In the genomic region with DNA sequence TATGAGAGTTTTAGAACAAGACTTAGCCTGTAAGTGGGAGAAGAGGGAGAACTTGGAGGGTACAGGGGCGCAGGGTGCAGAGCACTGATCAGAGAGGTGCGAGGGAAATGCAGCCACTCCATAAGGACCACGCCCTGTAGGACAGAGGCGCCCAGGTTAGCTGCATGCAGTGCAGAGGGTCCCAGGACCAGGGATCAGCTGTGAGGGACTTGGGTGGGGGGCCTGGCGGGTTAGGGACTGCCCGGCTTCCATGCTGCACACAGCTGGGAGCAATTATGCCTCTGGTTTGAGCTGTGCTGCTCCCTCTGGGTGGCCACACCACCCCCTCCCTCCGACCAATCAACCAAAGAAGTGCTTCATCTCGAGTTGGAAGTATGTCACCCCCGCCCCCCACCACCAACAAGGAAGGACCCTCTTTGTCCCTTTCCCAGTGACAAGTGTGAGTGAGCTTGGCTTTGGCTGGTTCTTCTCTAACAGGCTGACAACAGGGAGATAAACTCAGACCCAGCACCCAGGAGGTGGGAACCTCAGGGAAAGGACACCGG, we compare ENCODE assay signal across 17 cellular contexts.
"Had no signal": no experiment of that assay in that cellular context is flagged by ENCODE, and none has a peak within 500 bp of the region (broad histone marks: within the 10 kb centered on the region; RNA-seq: fewer than 3 reads in every experiment).

No MANE protein-coding gene starts in this region.

- H3K4me1 ChIP-seq: spleen had no signal

- H3K4me1 Mint-ChIP-seq: activated B cell treated with CpG ODN at 0.5 μM for 24 hours; activated CD4-positive, alpha-beta memory T cell treated with anti-CD3 and anti-CD28 coated beads, Interleukin-2, amount 10 ng/mL, durations not matched to agents 7 days and 5 days; stimulated activated memory B cell treated with anti-CD40 and anti-IgM and Interleukin-4, amounts not matched to agents 10 μg/mL and 1 μg/mL and 100 μg/mL, for 72 hours; T-cell had no signal

- H3K27ac ChIP-seq: epithelial cell of prostate, left ventricle myocardium inferior had no signal

- H3K4me3 ChIP-seq: left ventricle myocardium inferior, spleen had no signal

- DNase-seq: activated B cell treated with CpG ODN at 0.5 μM for 24 hours; activated CD4-positive, alpha-beta memory T cell treated with anti-CD3 and anti-CD28 coated beads, Interleukin-2, amount 10 ng/mL, durations not matched to agents 7 days and 5 days; activated CD4-positive, alpha-beta T cell treated with anti-CD3 and anti-CD28 coated beads for 4 hours; activated CD8-positive, alpha-beta memory T cell treated with anti-CD3 and anti-CD28 coated beads, Interleukin-2, amount 10 ng/mL, durations not matched to agents 7 days and 5 days; activated naive CD4-positive, alpha-beta T cell; endodermal cell; foreskin fibroblast; glutamatergic neuron; hypothalamus; left ventricle myocardium inferior; spleen; stimulated activated CD4-positive, alpha-beta T cell treated with anti-CD3 and anti-CD28 coated beads, Interleukin-4, amount 100 ng/mL, for 4 hours; T-cell; T-helper 9 cell had no signal

- H3K27ac Mint-ChIP-seq: activated B cell treated with CpG ODN at 0.5 μM for 24 hours; activated CD4-positive, alpha-beta memory T cell treated with anti-CD3 and anti-CD28 coated beads, Interleukin-2, amount 10 ng/mL, durations not matched to agents 7 days and 5 days; endodermal cell; T-cell had no signal

- H3K27me3 Mint-ChIP-seq: activated B cell treated with CpG ODN at 0.5 μM for 24 hours; activated CD4-positive, alpha-beta memory T cell treated with anti-CD3 and anti-CD28 coated beads, Interleukin-2, amount 10 ng/mL, durations not matched to agents 7 days and 5 days; activated CD8-positive, alpha-beta memory T cell treated with anti-CD3 and anti-CD28 coated beads, Interleukin-2, amount 10 ng/mL, durations not matched to agents 7 days and 5 days; stimulated activated memory B cell treated with anti-CD40 and anti-IgM and Interleukin-4, amounts not matched to agents 10 μg/mL and 1 μg/mL and 100 μg/mL, for 72 hours; T-cell had no signal

- ATAC-seq: activated CD8-positive, alpha-beta memory T cell treated with anti-CD3 and anti-CD28 coated beads, Interleukin-2, amount 10 ng/mL, durations not matched to agents 7 days and 5 days; stimulated activated memory B cell treated with anti-CD40 and anti-IgM and Interleukin-4, amounts not matched to agents 10 μg/mL and 1 μg/mL and 100 μg/mL, for 72 hours; T-cell had no signal

- H3K9me3 ChIP-seq: left ventricle myocardium inferior, spleen had no signal

- H3K9me3 Mint-ChIP-seq: activated B cell treated with CpG ODN at 0.5 μM for 24 hours; activated CD4-positive, alpha-beta memory T cell treated with anti-CD3 and anti-CD28 coated beads, Interleukin-2, amount 10 ng/mL, durations not matched to agents 7 days and 5 days; endodermal cell; neural crest cell; stimulated activated memory B cell treated with anti-CD40 and anti-IgM and Interleukin-4, amounts not matched to agents 10 μg/mL and 1 μg/mL and 100 μg/mL, for 72 hours; T-cell had no signal

- H3K27me3 ChIP-seq: spleen had no signal

- H3K4me3 Mint-ChIP-seq: activated B cell treated with CpG ODN at 0.5 μM for 24 hours; activated CD4-positive, alpha-beta memory T cell treated with anti-CD3 and anti-CD28 coated beads, Interleukin-2, amount 10 ng/mL, durations not matched to agents 7 days and 5 days; activated CD8-positive, alpha-beta memory T cell treated with anti-CD3 and anti-CD28 coated beads, Interleukin-2, amount 10 ng/mL, durations not matched to agents 7 days and 5 days; endodermal cell; neural crest cell; stimulated activated memory B cell treated with anti-CD40 and anti-IgM and Interleukin-4, amounts not matched to agents 10 μg/mL and 1 μg/mL and 100 μg/mL, for 72 hours; T-cell had no signal
